ENCODE assay signal across 1 cellular context in the genomic region with DNA sequence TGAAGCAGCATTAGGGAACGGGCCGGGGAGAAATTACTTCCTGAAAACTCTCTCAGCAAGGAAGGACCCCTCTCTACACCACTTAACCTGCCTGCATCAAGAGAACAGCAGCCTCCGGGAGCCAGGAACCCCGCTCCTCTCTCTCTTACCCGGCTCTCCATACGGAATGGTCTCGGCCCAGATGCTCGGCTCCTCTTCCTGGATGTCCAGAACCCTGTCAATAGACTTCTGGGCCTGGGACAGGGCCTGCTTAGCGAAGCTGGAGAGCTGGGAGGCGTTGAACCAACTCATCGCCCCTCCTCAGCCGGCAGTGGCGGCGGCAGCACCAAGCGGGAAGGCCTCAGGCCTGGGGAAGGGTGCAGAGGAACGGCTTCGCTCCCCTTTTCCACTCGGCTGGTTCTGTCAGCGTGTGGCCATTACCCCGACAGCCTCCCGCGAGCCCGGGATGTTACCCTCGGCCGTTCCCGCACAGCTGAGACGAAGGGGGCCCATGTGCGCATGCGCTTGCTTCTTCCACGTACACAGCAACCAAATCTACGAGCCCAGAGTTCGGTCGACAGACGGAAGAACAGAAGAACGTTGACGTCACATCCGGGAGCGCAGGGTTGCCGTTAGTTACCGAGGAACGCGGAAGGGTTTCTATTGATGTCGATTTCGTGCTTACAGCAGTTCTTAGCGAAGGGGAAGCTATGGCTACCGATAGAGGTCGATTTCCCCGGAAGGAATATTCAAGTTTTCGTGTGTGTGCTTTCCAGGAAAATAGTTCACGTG.
TF ChIP-seq lines count a peak whose summit lies in the region.

A gene with protein sequence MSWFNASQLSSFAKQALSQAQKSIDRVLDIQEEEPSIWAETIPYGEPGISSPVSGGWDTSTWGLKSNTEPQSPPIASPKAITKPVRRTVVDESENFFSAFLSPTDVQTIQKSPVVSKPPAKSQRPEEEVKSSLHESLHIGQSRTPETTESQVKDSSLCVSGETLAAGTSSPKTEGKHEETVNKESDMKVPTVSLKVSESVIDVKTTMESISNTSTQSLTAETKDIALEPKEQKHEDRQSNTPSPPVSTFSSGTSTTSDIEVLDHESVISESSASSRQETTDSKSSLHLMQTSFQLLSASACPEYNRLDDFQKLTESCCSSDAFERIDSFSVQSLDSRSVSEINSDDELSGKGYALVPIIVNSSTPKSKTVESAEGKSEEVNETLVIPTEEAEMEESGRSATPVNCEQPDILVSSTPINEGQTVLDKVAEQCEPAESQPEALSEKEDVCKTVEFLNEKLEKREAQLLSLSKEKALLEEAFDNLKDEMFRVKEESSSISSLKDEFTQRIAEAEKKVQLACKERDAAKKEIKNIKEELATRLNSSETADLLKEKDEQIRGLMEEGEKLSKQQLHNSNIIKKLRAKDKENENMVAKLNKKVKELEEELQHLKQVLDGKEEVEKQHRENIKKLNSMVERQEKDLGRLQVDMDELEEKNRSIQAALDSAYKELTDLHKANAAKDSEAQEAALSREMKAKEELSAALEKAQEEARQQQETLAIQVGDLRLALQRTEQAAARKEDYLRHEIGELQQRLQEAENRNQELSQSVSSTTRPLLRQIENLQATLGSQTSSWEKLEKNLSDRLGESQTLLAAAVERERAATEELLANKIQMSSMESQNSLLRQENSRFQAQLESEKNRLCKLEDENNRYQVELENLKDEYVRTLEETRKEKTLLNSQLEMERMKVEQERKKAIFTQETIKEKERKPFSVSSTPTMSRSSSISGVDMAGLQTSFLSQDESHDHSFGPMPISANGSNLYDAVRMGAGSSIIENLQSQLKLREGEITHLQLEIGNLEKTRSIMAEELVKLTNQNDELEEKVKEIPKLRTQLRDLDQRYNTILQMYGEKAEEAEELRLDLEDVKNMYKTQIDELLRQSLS (minus strand): TSS at position 538 of the 771 bp plus-strand sequence. CDS start 247 bp downstream, at position 291.

TF ChIP-seq in K562, 482 proteins besides CTCF, POLR2A, EP300 and RAD21 (continued from another document and continues in another):
- TF ChIP-seq, protein P1, sequence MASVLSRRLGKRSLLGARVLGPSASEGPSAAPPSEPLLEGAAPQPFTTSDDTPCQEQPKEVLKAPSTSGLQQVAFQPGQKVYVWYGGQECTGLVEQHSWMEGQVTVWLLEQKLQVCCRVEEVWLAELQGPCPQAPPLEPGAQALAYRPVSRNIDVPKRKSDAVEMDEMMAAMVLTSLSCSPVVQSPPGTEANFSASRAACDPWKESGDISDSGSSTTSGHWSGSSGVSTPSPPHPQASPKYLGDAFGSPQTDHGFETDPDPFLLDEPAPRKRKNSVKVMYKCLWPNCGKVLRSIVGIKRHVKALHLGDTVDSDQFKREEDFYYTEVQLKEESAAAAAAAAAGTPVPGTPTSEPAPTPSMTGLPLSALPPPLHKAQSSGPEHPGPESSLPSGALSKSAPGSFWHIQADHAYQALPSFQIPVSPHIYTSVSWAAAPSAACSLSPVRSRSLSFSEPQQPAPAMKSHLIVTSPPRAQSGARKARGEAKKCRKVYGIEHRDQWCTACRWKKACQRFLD (CRISPR knock-in tag; IDR thresholded peaks at IDR 0.05), result no peak
- TF ChIP-seq SMC3 (conservative IDR thresholded peaks at IDR 0.05; ENCODE audit: insufficient read depth, low read depth, low read length) (no peak), ESRRB (CRISPR knock-in tag; IDR thresholded peaks at IDR 0.05; ENCODE audit: borderline replicate concordance) (no peak), CHCHD3 (CRISPR knock-in tag; IDR thresholded peaks at IDR 0.05) (no peak), ZNF165 (CRISPR knock-in tag; IDR thresholded peaks at IDR 0.05; ENCODE audit: borderline replicate concordance) (no peak), TSC22D4 (tag; IDR thresholded peaks at IDR 0.05) (no peak), MAFF (IDR thresholded peaks at IDR 0.05; ENCODE audit: low read length) (no peak), HNRNPLL (IDR thresholded peaks at IDR 0.05; ENCODE audit: low read depth, low read length, poor library complexity, severe bottlenecking) (no peak), DPF2 (IDR thresholded peaks at IDR 0.05) (no peak), DDX20 (tag; IDR thresholded peaks at IDR 0.05; ENCODE audit: low read depth) (no peak), STAG1 (CRISPR knock-in tag; IDR thresholded peaks at IDR 0.05; ENCODE audit: borderline replicate concordance) (no peak), HMGN3 (IDR thresholded peaks at IDR 0.05; ENCODE audit: borderline replicate concordance, extremely low read depth, insufficient read length, low read depth, low read length) (peak; percentile 32), BDP1 (IDR thresholded peaks at IDR 0.05; ENCODE audit: insufficient read depth, insufficient read length) (no peak), SLC30A9 (CRISPR knock-in tag; IDR thresholded peaks at IDR 0.05) (no peak), SUPT5H (IDR thresholded peaks at IDR 0.05) (peak; percentile 76), SOX6 (IDR thresholded peaks at IDR 0.05) (no peak), HDAC8 (tag; IDR thresholded peaks at IDR 0.05) (no peak), SIRT6 (IDR thresholded peaks at IDR 0.05; ENCODE audit: low read depth, low read length) (no peak), ZBED1 (IDR thresholded peaks at IDR 0.05) (no peak), OTX1 (CRISPR knock-in tag; IDR thresholded peaks at IDR 0.05) (no peak), ZBTB17 (CRISPR knock-in tag; IDR thresholded peaks at IDR 0.05) (no peak), SAFB2 (IDR thresholded peaks at IDR 0.05; ENCODE audit: borderline replicate concordance, low read depth, low read length, severe bottlenecking) (no peak), GTF2E2 (tag; IDR thresholded peaks at IDR 0.05) (no peak), ZNF699 (CRISPR knock-in tag; IDR thresholded peaks at IDR 0.05; ENCODE audit: insufficient replicate concordance) (no peak)
- TF ChIP-seq, protein P2, sequence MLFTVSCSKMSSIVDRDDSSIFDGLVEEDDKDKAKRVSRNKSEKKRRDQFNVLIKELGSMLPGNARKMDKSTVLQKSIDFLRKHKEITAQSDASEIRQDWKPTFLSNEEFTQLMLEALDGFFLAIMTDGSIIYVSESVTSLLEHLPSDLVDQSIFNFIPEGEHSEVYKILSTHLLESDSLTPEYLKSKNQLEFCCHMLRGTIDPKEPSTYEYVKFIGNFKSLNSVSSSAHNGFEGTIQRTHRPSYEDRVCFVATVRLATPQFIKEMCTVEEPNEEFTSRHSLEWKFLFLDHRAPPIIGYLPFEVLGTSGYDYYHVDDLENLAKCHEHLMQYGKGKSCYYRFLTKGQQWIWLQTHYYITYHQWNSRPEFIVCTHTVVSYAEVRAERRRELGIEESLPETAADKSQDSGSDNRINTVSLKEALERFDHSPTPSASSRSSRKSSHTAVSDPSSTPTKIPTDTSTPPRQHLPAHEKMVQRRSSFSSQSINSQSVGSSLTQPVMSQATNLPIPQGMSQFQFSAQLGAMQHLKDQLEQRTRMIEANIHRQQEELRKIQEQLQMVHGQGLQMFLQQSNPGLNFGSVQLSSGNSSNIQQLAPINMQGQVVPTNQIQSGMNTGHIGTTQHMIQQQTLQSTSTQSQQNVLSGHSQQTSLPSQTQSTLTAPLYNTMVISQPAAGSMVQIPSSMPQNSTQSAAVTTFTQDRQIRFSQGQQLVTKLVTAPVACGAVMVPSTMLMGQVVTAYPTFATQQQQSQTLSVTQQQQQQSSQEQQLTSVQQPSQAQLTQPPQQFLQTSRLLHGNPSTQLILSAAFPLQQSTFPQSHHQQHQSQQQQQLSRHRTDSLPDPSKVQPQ (CRISPR knock-in tag; IDR thresholded peaks at IDR 0.05; ENCODE audit: borderline replicate concordance), result no peak
- TF ChIP-seq, protein P3, sequence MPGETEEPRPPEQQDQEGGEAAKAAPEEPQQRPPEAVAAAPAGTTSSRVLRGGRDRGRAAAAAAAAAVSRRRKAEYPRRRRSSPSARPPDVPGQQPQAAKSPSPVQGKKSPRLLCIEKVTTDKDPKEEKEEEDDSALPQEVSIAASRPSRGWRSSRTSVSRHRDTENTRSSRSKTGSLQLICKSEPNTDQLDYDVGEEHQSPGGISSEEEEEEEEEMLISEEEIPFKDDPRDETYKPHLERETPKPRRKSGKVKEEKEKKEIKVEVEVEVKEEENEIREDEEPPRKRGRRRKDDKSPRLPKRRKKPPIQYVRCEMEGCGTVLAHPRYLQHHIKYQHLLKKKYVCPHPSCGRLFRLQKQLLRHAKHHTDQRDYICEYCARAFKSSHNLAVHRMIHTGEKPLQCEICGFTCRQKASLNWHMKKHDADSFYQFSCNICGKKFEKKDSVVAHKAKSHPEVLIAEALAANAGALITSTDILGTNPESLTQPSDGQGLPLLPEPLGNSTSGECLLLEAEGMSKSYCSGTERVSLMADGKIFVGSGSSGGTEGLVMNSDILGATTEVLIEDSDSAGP (CRISPR knock-in tag; IDR thresholded peaks at IDR 0.05), result no peak
- TF ChIP-seq, protein P4, sequence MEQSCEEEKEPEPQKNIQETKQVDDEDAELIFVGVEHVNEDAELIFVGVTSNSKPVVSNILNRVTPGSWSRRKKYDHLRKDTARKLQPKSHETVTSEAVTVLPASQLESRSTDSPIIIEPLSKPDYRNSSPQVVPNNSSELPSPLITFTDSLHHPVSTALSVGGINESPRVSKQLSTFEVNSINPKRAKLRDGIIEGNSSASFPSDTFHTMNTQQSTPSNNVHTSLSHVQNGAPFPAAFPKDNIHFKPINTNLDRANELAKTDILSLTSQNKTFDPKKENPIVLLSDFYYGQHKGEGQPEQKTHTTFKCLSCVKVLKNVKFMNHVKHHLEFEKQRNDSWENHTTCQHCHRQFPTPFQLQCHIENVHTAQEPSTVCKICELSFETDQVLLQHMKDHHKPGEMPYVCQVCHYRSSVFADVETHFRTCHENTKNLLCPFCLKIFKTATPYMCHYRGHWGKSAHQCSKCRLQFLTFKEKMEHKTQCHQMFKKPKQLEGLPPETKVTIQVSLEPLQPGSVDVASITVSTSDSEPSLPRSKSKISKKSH (CRISPR knock-in tag; IDR thresholded peaks at IDR 0.05), result no peak
- TF ChIP-seq, protein P5, sequence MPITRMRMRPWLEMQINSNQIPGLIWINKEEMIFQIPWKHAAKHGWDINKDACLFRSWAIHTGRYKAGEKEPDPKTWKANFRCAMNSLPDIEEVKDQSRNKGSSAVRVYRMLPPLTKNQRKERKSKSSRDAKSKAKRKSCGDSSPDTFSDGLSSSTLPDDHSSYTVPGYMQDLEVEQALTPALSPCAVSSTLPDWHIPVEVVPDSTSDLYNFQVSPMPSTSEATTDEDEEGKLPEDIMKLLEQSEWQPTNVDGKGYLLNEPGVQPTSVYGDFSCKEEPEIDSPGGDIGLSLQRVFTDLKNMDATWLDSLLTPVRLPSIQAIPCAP (CRISPR knock-in tag; IDR thresholded peaks at IDR 0.05; ENCODE audit: borderline replicate concordance), result no peak
- TF ChIP-seq, protein P6, sequence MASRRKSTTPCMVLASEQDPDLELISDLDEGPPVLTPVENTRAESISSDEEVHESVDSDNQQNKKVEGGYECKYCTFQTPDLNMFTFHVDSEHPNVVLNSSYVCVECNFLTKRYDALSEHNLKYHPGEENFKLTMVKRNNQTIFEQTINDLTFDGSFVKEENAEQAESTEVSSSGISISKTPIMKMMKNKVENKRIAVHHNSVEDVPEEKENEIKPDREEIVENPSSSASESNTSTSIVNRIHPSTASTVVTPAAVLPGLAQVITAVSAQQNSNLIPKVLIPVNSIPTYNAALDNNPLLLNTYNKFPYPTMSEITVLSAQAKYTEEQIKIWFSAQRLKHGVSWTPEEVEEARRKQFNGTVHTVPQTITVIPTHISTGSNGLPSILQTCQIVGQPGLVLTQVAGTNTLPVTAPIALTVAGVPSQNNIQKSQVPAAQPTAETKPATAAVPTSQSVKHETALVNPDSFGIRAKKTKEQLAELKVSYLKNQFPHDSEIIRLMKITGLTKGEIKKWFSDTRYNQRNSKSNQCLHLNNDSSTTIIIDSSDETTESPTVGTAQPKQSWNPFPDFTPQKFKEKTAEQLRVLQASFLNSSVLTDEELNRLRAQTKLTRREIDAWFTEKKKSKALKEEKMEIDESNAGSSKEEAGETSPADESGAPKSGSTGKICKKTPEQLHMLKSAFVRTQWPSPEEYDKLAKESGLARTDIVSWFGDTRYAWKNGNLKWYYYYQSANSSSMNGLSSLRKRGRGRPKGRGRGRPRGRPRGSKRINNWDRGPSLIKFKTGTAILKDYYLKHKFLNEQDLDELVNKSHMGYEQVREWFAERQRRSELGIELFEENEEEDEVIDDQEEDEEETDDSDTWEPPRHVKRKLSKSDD (conservative IDR thresholded peaks at IDR 0.05; ENCODE audit: low read length), result no peak
- TF ChIP-seq, protein P7, sequence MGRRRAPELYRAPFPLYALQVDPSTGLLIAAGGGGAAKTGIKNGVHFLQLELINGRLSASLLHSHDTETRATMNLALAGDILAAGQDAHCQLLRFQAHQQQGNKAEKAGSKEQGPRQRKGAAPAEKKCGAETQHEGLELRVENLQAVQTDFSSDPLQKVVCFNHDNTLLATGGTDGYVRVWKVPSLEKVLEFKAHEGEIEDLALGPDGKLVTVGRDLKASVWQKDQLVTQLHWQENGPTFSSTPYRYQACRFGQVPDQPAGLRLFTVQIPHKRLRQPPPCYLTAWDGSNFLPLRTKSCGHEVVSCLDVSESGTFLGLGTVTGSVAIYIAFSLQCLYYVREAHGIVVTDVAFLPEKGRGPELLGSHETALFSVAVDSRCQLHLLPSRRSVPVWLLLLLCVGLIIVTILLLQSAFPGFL (CRISPR knock-in tag; IDR thresholded peaks at IDR 0.05), result no peak
- TF ChIP-seq, protein P8, sequence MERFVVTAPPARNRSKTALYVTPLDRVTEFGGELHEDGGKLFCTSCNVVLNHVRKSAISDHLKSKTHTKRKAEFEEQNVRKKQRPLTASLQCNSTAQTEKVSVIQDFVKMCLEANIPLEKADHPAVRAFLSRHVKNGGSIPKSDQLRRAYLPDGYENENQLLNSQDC (CRISPR knock-in tag; IDR thresholded peaks at IDR 0.05), result no peak
- TF ChIP-seq, protein P9, sequence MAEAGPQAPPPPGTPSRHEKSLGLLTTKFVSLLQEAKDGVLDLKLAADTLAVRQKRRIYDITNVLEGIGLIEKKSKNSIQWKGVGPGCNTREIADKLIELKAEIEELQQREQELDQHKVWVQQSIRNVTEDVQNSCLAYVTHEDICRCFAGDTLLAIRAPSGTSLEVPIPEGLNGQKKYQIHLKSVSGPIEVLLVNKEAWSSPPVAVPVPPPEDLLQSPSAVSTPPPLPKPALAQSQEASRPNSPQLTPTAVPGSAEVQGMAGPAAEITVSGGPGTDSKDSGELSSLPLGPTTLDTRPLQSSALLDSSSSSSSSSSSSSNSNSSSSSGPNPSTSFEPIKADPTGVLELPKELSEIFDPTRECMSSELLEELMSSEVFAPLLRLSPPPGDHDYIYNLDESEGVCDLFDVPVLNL (CRISPR knock-in tag; IDR thresholded peaks at IDR 0.05; ENCODE audit: low read depth), result no peak
- TF ChIP-seq, protein P10, sequence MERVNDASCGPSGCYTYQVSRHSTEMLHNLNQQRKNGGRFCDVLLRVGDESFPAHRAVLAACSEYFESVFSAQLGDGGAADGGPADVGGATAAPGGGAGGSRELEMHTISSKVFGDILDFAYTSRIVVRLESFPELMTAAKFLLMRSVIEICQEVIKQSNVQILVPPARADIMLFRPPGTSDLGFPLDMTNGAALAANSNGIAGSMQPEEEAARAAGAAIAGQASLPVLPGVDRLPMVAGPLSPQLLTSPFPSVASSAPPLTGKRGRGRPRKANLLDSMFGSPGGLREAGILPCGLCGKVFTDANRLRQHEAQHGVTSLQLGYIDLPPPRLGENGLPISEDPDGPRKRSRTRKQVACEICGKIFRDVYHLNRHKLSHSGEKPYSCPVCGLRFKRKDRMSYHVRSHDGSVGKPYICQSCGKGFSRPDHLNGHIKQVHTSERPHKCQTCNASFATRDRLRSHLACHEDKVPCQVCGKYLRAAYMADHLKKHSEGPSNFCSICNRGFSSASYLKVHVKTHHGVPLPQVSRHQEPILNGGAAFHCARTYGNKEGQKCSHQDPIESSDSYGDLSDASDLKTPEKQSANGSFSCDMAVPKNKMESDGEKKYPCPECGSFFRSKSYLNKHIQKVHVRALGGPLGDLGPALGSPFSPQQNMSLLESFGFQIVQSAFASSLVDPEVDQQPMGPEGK (CRISPR knock-in tag; IDR thresholded peaks at IDR 0.05; ENCODE audit: borderline replicate concordance), result no peak
